In genomic region chr15:58568157-58568571, GRCh38 we compare ENCODE assay signal across 10 cellular contexts.
DNase-seq lines count a peak whose midpoint lies in the region; ATAC-seq and TF ChIP-seq lines count a peak whose summit lies in the region.
"Had no signal": no experiment of that assay in that cellular context is flagged by ENCODE, and none has a peak within 500 bp of the region (broad histone marks: within the 10 kb centered on the region; RNA-seq: fewer than 3 reads in every experiment).

No MANE protein-coding gene starts in this region.

- TF ChIP-seq CTCF in NB4 (IDR thresholded peaks at IDR 0.05; ENCODE audit: low read depth, low read length) (no peak), natural killer cell (IDR thresholded peaks at IDR 0.05) (no peak)

- TF ChIP-seq POLR2A in NB4 (IDR thresholded peaks at IDR 0.05; ENCODE audit: extremely low read depth, insufficient read length) = no peak

- DNase-seq in COR-L47 (lab: John Stamatoyannopoulos, UW) = peak; percentile 33
- peak; percentile 62 for DNase-seq in NB4 (ENCODE audit: low read depth)
- no peak for DNase-seq in activated naive CD8-positive, alpha-beta T cell treated with anti-CD3 and anti-CD28 coated beads, Interleukin-2, amount 50 U/mL, for 24 hours
- DNase-seq in natural killer cell = no peak
- DNase-seq in effector CD4-positive, alpha-beta T cell = no peak
- DNase-seq: NK-92 treated with Interleukin-12 subunit alpha and Interleukin-12 subunit beta, amount 100 ng/mL, for 24 hours; spleen had no signal

- intact Hi-C loops in natural killer cell (cut with micrococcal nuclease) = no loop called here

- no peak overlapping the region for H3K4me3 ChIP-seq in NB4 (ENCODE audit: low read depth, low read length)
- H3K4me3 ChIP-seq: spleen had no signal

- H3K36me3 Mint-ChIP-seq in activated naive CD8-positive, alpha-beta T cell treated with anti-CD3 and anti-CD28 coated beads, Interleukin-2, amount 50 U/mL, for 24 hours (ENCODE audit: low read depth) = no peaks in the 10 kb centered on the region
- no peaks in the 10 kb centered on the region for H3K36me3 Mint-ChIP-seq in natural killer cell

- peak; percentile 73 for ATAC-seq in activated naive CD8-positive, alpha-beta T cell treated with anti-CD3 and anti-CD28 coated beads, Interleukin-2, amount 50 U/mL, for 24 hours
- ATAC-seq in natural killer cell = peak in 1 of 3 donors; percentile 34
- ATAC-seq in GM19395 (IDR thresholded peaks at IDR 0.05; ENCODE audit: unreplicated experiment) = no peak
- no peak for ATAC-seq in HG03520 (IDR thresholded peaks at IDR 0.05; ENCODE audit: unreplicated experiment)
- ATAC-seq in GM21619 (IDR thresholded peaks at IDR 0.05; ENCODE audit: unreplicated experiment) = no peak

- H3K27me3 Mint-ChIP-seq in activated naive CD8-positive, alpha-beta T cell treated with anti-CD3 and anti-CD28 coated beads, Interleukin-2, amount 50 U/mL, for 24 hours = no peaks in the 10 kb centered on the region
- no peaks in the 10 kb centered on the region for H3K27me3 Mint-ChIP-seq in natural killer cell (ENCODE audit: low read depth in 2 of 2)

- peaks cover 14% of the 10 kb centered on the region for H3K4me1 Mint-ChIP-seq in activated naive CD8-positive, alpha-beta T cell treated with anti-CD3 and anti-CD28 coated beads, Interleukin-2, amount 50 U/mL, for 24 hours
- peaks cover 9 to 18% of the 10 kb centered on the region in 2 donors for H3K4me1 Mint-ChIP-seq in natural killer cell

- H3K4me3 Mint-ChIP-seq in activated naive CD8-positive, alpha-beta T cell treated with anti-CD3 and anti-CD28 coated beads, Interleukin-2, amount 50 U/mL, for 24 hours = no peak overlapping the region
- no peak overlapping the region for H3K4me3 Mint-ChIP-seq in natural killer cell

- H3K9me3 Mint-ChIP-seq in activated naive CD8-positive, alpha-beta T cell treated with anti-CD3 and anti-CD28 coated beads, Interleukin-2, amount 50 U/mL, for 24 hours = peaks cover 9% of the 10 kb centered on the region
- H3K9me3 Mint-ChIP-seq in natural killer cell = no peaks in the 10 kb centered on the region

- H3K27ac Mint-ChIP-seq in activated naive CD8-positive, alpha-beta T cell treated with anti-CD3 and anti-CD28 coated beads, Interleukin-2, amount 50 U/mL, for 24 hours = no peak overlapping the region
- H3K27ac Mint-ChIP-seq in natural killer cell = peak overlapping the region; percentile 53 to 61

Comparison
In these comparisons a context has a peak if more than half of its experiments do, and no peak if none do; other contexts are left out.
1. DNase-seq: peak in COR-L47 (single experiment) and NB4 (single experiment); none in activated naive CD8-positive, alpha-beta T cell treated with anti-CD3 and anti-CD28 coated beads, Interleukin-2, amount 50 U/mL, for 24 hours (single experiment), natural killer cell (single experiment) and effector CD4-positive, alpha-beta T cell (single experiment).